In the genomic region with DNA sequence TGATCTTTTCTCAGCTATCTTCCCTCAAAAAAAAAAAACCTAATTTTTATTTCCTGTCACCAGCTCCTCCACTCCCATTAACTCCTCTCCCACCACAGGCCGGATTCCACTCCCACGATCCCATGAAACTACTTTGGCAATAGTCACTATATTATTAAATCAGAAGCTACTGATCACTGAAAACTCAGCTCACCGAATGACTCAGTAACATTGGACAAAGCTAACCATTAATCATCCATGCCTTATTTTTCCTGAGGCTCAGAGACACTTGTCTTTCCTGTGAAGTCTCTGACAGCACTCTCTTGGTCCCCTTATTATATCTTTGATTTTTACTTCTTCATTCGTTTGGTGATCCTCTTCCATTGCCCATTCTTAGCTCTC, we compare ENCODE assay signal across 18 cellular contexts. TPM values are rescaled to one million over a fixed set of nuclear protein-coding genes. Genes with fewer than 3 reads are reported as not detected.
"Had no signal": no experiment of that assay in that cellular context is flagged by ENCODE, and none has a peak within 500 bp of the region (broad histone marks: within the 10 kb centered on the region; RNA-seq: fewer than 3 reads in every experiment).

No MANE protein-coding gene starts in this region.

- DNase-seq: activated naive CD4-positive, alpha-beta T cell treated with anti-CD3 and anti-CD28 coated beads for 36 hours; activated naive CD8-positive, alpha-beta T cell treated with anti-CD3 and anti-CD28 coated beads, Interleukin-2, amount 50 U/mL, for 24 hours; activated T-cell treated with anti-CD3 and anti-CD28 coated beads for 4 hours; aorta; dorsolateral prefrontal cortex; endodermal cell; foreskin fibroblast; hippocampal formation; left ventricle myocardium inferior; mesenchymal stem cell; natural killer cell; stimulated activated CD4-positive, alpha-beta T cell treated with anti-CD3 and anti-CD28 coated beads, Interleukin-2, amount 100 ng/mL, for 48 hours; stimulated activated naive CD4-positive, alpha-beta T cell; substantia nigra; T-helper 9 cell; uterus had no signal

- ATAC-seq: activated CD4-positive, CD25-positive, alpha-beta regulatory T cell treated with anti-CD3 and anti-CD28 coated beads, Interleukin-2, amount 50 U/mL, for 24 hours; activated naive CD8-positive, alpha-beta T cell treated with anti-CD3 and anti-CD28 coated beads, Interleukin-2, amount 50 U/mL, for 24 hours; natural killer cell had no signal

RNA-seq across cellular contexts. Expression of a gene that starts 6.1 kb away (rescaled TPM):
- total RNA-seq: activated CD8-positive, alpha-beta memory T cell treated with anti-CD3 and anti-CD28 coated beads for 36 hours; activated naive CD4-positive, alpha-beta T cell treated with anti-CD3 and anti-CD28 coated beads for 36 hours had no signal
